ENCODE assay signal across 8 cellular contexts in the genomic region with DNA sequence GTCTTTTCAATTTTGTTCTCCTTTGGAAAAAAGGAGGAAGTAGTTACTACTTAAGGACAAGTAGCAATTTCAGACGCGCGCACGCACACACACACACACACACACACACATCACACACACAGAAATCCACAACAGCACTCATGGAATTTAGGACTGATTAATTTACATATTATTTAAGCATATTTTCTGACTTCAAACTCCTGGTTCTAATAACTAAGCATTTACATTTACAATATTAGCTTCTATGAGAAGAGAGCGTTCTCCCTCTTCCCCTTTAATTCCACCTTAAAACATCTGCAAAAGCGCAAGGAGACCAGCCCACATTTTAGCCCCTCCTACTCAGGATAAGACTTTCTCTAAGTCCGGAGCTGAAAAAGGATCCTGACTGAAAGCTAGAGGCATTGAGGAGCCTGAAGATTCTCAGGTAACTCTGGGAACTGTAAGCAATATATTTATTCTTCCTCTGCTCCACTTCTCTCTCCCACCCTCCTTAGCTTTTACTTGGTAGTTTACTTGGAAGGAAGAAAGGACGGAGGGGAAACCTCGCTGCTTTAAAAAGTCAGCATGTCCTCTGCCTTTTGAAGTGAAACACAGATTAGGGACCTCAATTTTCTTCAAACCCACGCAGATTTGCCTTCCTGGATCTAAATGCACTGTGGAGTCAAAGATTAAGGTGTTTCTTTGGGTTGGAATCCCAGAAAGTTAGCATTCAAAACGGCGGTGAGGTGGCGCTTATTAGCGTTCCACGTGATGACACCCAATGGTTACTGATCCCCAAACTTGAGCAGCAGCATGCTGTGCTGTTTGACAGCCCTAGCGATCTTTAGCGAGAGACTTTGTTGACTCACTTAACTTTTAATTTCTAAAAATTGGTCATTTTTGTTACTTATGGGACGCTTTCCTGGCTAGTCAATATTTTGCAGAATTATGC. TPM values are rescaled to one million over a fixed set of nuclear protein-coding genes. Genes with fewer than 3 reads are reported as not detected.
DNase-seq lines count a peak whose midpoint lies in the region; ATAC-seq and TF ChIP-seq lines count a peak whose summit lies in the region.

PLA2G4A (plus strand) TSS at position 338 of the 931 bp plus-strand sequence. CDS start 25,406 bp downstream, outside the sequence.

- no peaks in the 10 kb centered on the region for H3K9me3 ChIP-seq in CD8-positive, alpha-beta T cell (ENCODE audit: low read length)
- no peaks in the 10 kb centered on the region for H3K9me3 ChIP-seq in right lobe of liver

- no peak for DNase-seq in CD8-positive, alpha-beta T cell
- DNase-seq in SIG-M5 (lab: John Stamatoyannopoulos, UW) (peak; percentile 80), dermis blood vessel endothelial cell (peak; percentile 71), right lobe of liver (peak in 1 of 3 donors; percentile 44), superior temporal gyrus (ENCODE audit: extremely low spot score) (peak; percentile 51), NCI-H2081 treated with DMSO at 0.1 percent for 48 hours (lab: John Stamatoyannopoulos, UW) (no peak)

- TF ChIP-seq POLR2A in right lobe of liver (IDR thresholded peaks at IDR 0.05), result no peak

- no peaks in the 10 kb centered on the region for H3K9me3 Mint-ChIP-seq in CD8-positive, alpha-beta T cell

- peaks cover 4% of the 10 kb centered on the region for H3K27me3 Mint-ChIP-seq in CD8-positive, alpha-beta T cell (ENCODE audit: low read depth)

- peak within 1 kb of the TSS; percentile 68 for H3K4me3 Mint-ChIP-seq in CD8-positive, alpha-beta T cell

- no peak for ATAC-seq in CD8-positive, alpha-beta T cell
- ATAC-seq in GM19372 (IDR thresholded peaks at IDR 0.05; ENCODE audit: low read depth, unreplicated experiment), result peak; percentile 78
- ATAC-seq in HG03342 (IDR thresholded peaks at IDR 0.05; ENCODE audit: unreplicated experiment), result peak; percentile 84
- peak; percentile 65 to 89 (median 73) for ATAC-seq in right lobe of liver

- no peak within 1 kb of the TSS for H3K27ac Mint-ChIP-seq in CD8-positive, alpha-beta T cell

- TF ChIP-seq CTCF in CD8-positive, alpha-beta T cell (IDR thresholded peaks at IDR 0.05), result no peak
- no peak for TF ChIP-seq CTCF in right lobe of liver (IDR thresholded peaks at IDR 0.05)

- CTCF ChIA-PET in CD8-positive, alpha-beta T cell (lab: Charles Lee), result no interaction called here

- no peaks in the 10 kb centered on the region for H3K4me1 ChIP-seq in CD8-positive, alpha-beta T cell (ENCODE audit: insufficient read depth, low read length)
- H3K4me1 ChIP-seq in right lobe of liver, result no peaks in the 10 kb centered on the region

- POLR2A ChIA-PET in CD8-positive, alpha-beta T cell (lab: Charles Lee), result no interaction called here

- peaks cover 13% of the 10 kb centered on the region for H3K4me1 Mint-ChIP-seq in CD8-positive, alpha-beta T cell (ENCODE audit: low read depth)

- 13% methylated on average over 18 of the region's 18 CpGs for WGBS in right lobe of liver (ENCODE audit: insufficient coverage, low coverage, low lambda C conversion rate, missing lambda C conversion rate)

- peak within 1 kb of the TSS; percentile 49 for H3K4me3 ChIP-seq in CD8-positive, alpha-beta T cell (ENCODE audit: low read depth, low read length)
- H3K4me3 ChIP-seq in right lobe of liver, result peak within 1 kb of the TSS; percentile 18 to 46 (median 36)

- H3K27me3 ChIP-seq in CD8-positive, alpha-beta T cell (ENCODE audit: insufficient read depth, low read length), result peaks cover 3% of the 10 kb centered on the region
- H3K27me3 ChIP-seq in right lobe of liver, result no peaks in the 10 kb centered on the region

- H3K36me3 ChIP-seq in CD8-positive, alpha-beta T cell (ENCODE audit: insufficient read depth, low read length), result no peaks in the 10 kb centered on the region
- H3K36me3 ChIP-seq in right lobe of liver, result no peaks in the 10 kb centered on the region

- intact Hi-C loops in CD8-positive, alpha-beta T cell (cut with DNase I, micrococcal nuclease), result no loop called here
- intact Hi-C loops in right lobe of liver (cut with DNase I), result no loop called here

- H3K27ac ChIP-seq in CD8-positive, alpha-beta T cell (ENCODE audit: low read depth, low read length), result no peak within 1 kb of the TSS
- peak within 1 kb of the TSS in 2 of 3 donors; percentile 22 to 26 for H3K27ac ChIP-seq in right lobe of liver

- no peaks in the 10 kb centered on the region for H3K36me3 Mint-ChIP-seq in CD8-positive, alpha-beta T cell

RNA-seq across cellular contexts. Expression of gene PLA2G4A, which starts in this region (rescaled TPM):
- total RNA-seq in CD8-positive, alpha-beta T cell, result not detected
- 16.8 and 25.9 TPM in 2 replicates for total RNA-seq in dermis blood vessel endothelial cell
- total RNA-seq in right lobe of liver, result 1 to 10 TPM in 3 of 6 experiments, under 1 TPM in 3; 0.12 to 1.7 (median 0.98) TPM

Comparison
In these comparisons a context has a peak if more than half of its experiments do, and no peak if none do; other contexts are left out.
1. DNase-seq: peak in SIG-M5 (single experiment), dermis blood vessel endothelial cell (single experiment) and superior temporal gyrus (single experiment); none in CD8-positive, alpha-beta T cell (0 of 7) and NCI-H2081 treated with DMSO at 0.1 percent for 48 hours (single experiment).